In genomic region chr4:97317691-97318090, GRCh38 we compare ENCODE assay signal across 23 cellular contexts.
A peak's percentile ranks its signal among the peaks of the same experiment; 100 is the strongest.
DNase-seq lines count a peak whose midpoint lies in the region; ATAC-seq lines count a peak whose summit lies in the region.
"Had no signal": no experiment of that assay in that cellular context is flagged by ENCODE, and none has a peak within 500 bp of the region (broad histone marks: within the 10 kb centered on the region; RNA-seq: fewer than 3 reads in every experiment).

No MANE protein-coding gene starts in this region.

- no peaks in the 10 kb centered on the region for H3K36me3 ChIP-seq in iPS-18a (ENCODE audit: control insufficient read depth, low read depth, low read length)

- no peaks in the 10 kb centered on the region for H3K4me1 Mint-ChIP-seq in activated naive CD8-positive, alpha-beta T cell treated with anti-CD3 and anti-CD28 coated beads, Interleukin-2, amount 50 U/mL, for 24 hours
- H3K4me1 Mint-ChIP-seq: T-cell had no signal

- H3K4me3 Mint-ChIP-seq in activated naive CD8-positive, alpha-beta T cell treated with anti-CD3 and anti-CD28 coated beads, Interleukin-2, amount 50 U/mL, for 24 hours: no peak overlapping the region
- H3K4me3 Mint-ChIP-seq: T-cell had no signal

- H3K9me3 ChIP-seq in iPS-18a (ENCODE audit: control insufficient read depth, low read depth, low read length): no peaks in the 10 kb centered on the region

- H3K27me3 ChIP-seq in iPS-18a (ENCODE audit: control insufficient read depth, insufficient read depth, low read length): no peaks in the 10 kb centered on the region

- H3K4me3 ChIP-seq in iPS-18a (ENCODE audit: low read length): peak overlapping the region; percentile 39
- H3K4me3 ChIP-seq: GM23248 had no signal

- H3K27me3 Mint-ChIP-seq in activated naive CD8-positive, alpha-beta T cell treated with anti-CD3 and anti-CD28 coated beads, Interleukin-2, amount 50 U/mL, for 24 hours: no peaks in the 10 kb centered on the region
- H3K27me3 Mint-ChIP-seq: T-cell had no signal

- DNase-seq in NCI-H1092 treated with DMSO at 0.1 percent for 48 hours (lab: John Stamatoyannopoulos, UW) (peak; percentile 3), NCI-H1092 (lab: John Stamatoyannopoulos, UW) (no peak), NCI-H2227 (lab: John Stamatoyannopoulos, UW; ENCODE audit: unreplicated experiment) (peak; percentile 70), Right ventricle myocardium superior (no peak), glomerular visceral epithelial cell (ENCODE audit: extremely low spot score) (no peak)
- no peak for DNase-seq in activated naive CD8-positive, alpha-beta T cell treated with anti-CD3 and anti-CD28 coated beads, Interleukin-2, amount 50 U/mL, for 24 hours
- DNase-seq: AML-193, GDM1, GM23248, Kasumi-1, MM.1S, NCI-H187 treated with DMSO at 0.1 percent for 48 hours, NCI-H2171, NCI-H446 treated with DMSO at 0.1 percent for 48 hours, NCI-H774, OCI-M1, SHP77 treated with DMSO at 0.1 percent for 48 hours, T-cell had no signal

- H3K9me3 Mint-ChIP-seq in activated naive CD8-positive, alpha-beta T cell treated with anti-CD3 and anti-CD28 coated beads, Interleukin-2, amount 50 U/mL, for 24 hours: peaks cover 16% of the 10 kb centered on the region

- ATAC-seq in Right ventricle myocardium superior (ENCODE audit: poor library complexity) (no peak), HG02588 (IDR thresholded peaks at IDR 0.05; ENCODE audit: unreplicated experiment) (no peak)
- no peak for ATAC-seq in activated naive CD8-positive, alpha-beta T cell treated with anti-CD3 and anti-CD28 coated beads, Interleukin-2, amount 50 U/mL, for 24 hours
- ATAC-seq: SK-N-SH treated with all-trans-retinoic acid at 6 μM for 48 hours, T-cell had no signal

- intact Hi-C loops in Right ventricle myocardium superior (cut with DNase I): no loop called here

- no peak overlapping the region for H3K27ac Mint-ChIP-seq in activated naive CD8-positive, alpha-beta T cell treated with anti-CD3 and anti-CD28 coated beads, Interleukin-2, amount 50 U/mL, for 24 hours
- H3K27ac Mint-ChIP-seq: T-cell had no signal

- peaks cover 14% of the 10 kb centered on the region for H3K4me1 ChIP-seq in iPS-18a (ENCODE audit: control insufficient read depth, low read depth, low read length)

- H3K27ac ChIP-seq in iPS-18a (ENCODE audit: low read length): no peak overlapping the region
- H3K27ac ChIP-seq: 22Rv1, C4-2B, GM23248 had no signal

- H3K36me3 Mint-ChIP-seq in activated naive CD8-positive, alpha-beta T cell treated with anti-CD3 and anti-CD28 coated beads, Interleukin-2, amount 50 U/mL, for 24 hours (ENCODE audit: low read depth): no peaks in the 10 kb centered on the region
- H3K36me3 Mint-ChIP-seq: T-cell had no signal

- H3K9ac ChIP-seq in iPS-18a (ENCODE audit: low read length): no peak overlapping the region
- H3K9ac ChIP-seq: GM23248 had no signal

Comparison
In these comparisons a context has a peak if more than half of its experiments do, and no peak if none do; other contexts are left out.
1. DNase-seq: peak in NCI-H1092 treated with DMSO at 0.1 percent for 48 hours (single experiment) and NCI-H2227 (single experiment); none in NCI-H1092 (single experiment), Right ventricle myocardium superior (single experiment), activated naive CD8-positive, alpha-beta T cell treated with anti-CD3 and anti-CD28 coated beads, Interleukin-2, amount 50 U/mL, for 24 hours (single experiment) and glomerular visceral epithelial cell (single experiment).